In the genomic region with DNA sequence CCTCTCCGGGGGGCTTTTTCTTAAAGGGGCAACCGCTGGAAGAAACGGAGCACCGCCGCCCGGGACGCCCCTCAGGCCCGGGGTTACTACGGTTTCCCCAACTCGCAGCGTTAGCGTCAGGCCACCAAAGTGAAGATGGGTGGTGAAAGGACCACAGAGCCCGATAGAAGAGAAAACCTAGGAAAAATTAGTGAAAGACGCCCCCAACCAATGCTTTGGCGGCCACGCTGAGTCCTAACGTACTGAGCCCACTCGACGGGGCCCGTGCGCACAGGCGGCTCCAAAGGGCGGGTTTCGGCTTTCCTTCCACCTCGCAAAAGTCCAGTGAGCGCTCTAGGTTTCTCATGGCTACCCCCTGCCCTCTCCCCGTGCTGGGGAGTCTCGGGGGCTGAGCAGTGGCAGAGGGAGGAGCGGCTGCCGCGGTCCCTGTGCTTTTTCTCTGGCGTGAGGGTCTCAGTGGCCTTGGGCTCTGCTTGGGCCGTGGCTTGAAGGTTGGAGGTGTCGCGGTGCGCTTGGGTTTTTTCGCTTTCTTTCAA, we compare ENCODE assay signal across 8 cellular contexts. TPM values are rescaled to one million over a fixed set of nuclear protein-coding genes. Genes with fewer than 3 reads are reported as not detected.
DNase-seq lines count a peak whose midpoint lies in the region; ATAC-seq, FAIRE-seq and TF ChIP-seq lines count a peak whose summit lies in the region.

No MANE protein-coding gene starts in this region.

- no peaks in the 10 kb centered on the region for H3K36me3 ChIP-seq in MM.1S (replicated peaks; ENCODE audit: insufficient read depth, low read length)
- no peaks in the 10 kb centered on the region for H3K36me3 ChIP-seq in HepG2 (replicated peaks in 1 of 2; ENCODE audit: control insufficient read depth in 1 of 2, insufficient read depth in 2 of 2, low read length in 2 of 2)
- H3K36me3 ChIP-seq in suprapubic skin = no peaks in the 10 kb centered on the region

- H2AFZ ChIP-seq in MM.1S (ENCODE audit: low read length) = peak overlapping the region; percentile 76
- H2AFZ ChIP-seq in HepG2 (ENCODE audit: low read length) = no peak overlapping the region

- TF ChIP-seq EP300 in HepG2 (IDR thresholded peaks at IDR 0.05; ENCODE audit: low read depth in 2 of 2, low read length in 2 of 2) (no peak), HepG2 (CRISPR knock-in tag; IDR thresholded peaks at IDR 0.05; ENCODE audit: borderline replicate concordance) (no peak), suprapubic skin (IDR thresholded peaks at IDR 0.05) (no peak)

- H3K4me3 Mint-ChIP-seq in brain = peak overlapping the region; percentile 94 to 98 (median 95)

- no peaks in the 10 kb centered on the region for H3K4me1 ChIP-seq in MM.1S (ENCODE audit: low read length)
- peaks cover 49% of the 10 kb centered on the region for H3K4me1 ChIP-seq in HepG2 (ENCODE audit: insufficient read depth, low read length)
- H3K4me1 ChIP-seq in suprapubic skin = peaks cover 40% of the 10 kb centered on the region

- no peaks in the 10 kb centered on the region for H3K9me2 ChIP-seq in MM.1S (replicated peaks; ENCODE audit: insufficient read depth, low read length)

- FAIRE-seq in HepG2 (lab: Jason Lieb, UNC) = no peak

- H3K9ac ChIP-seq in MM.1S (ENCODE audit: low read length) (peak overlapping the region; percentile 99), HepG2 (ENCODE audit: insufficient read depth, low read depth, low read length) (peak overlapping the region; percentile 98)

- H3F3A ChIP-seq in MM.1S (ENCODE audit: insufficient read depth, low read length) = peaks cover 22% of the 10 kb centered on the region

- no peaks in the 10 kb centered on the region for H3K27me3 ChIP-seq in MM.1S (replicated peaks; ENCODE audit: insufficient read depth, low read length)
- no peaks in the 10 kb centered on the region; a peak in 1 of 5 replicates for H3K27me3 ChIP-seq in HepG2 (ENCODE audit: control insufficient read depth in 1 of 2, insufficient read depth in 2 of 2, low read length in 2 of 2)
- no peaks in the 10 kb centered on the region for H3K27me3 ChIP-seq in suprapubic skin

- TF ChIP-seq CTCF in GM12865 (IDR thresholded peaks at IDR 0.05; ENCODE audit: insufficient read depth, low read depth, low read length, missing control alignments) (no peak), MM.1S (IDR thresholded peaks at IDR 0.05; ENCODE audit: low read length) (no peak), brain (conservative IDR thresholded peaks at IDR 0.05) (no peak), HepG2 (CRISPR knock-in tag; IDR thresholded peaks at IDR 0.05) (no peak), suprapubic skin (IDR thresholded peaks at IDR 0.05) (no peak)

- H3K4me1 Mint-ChIP-seq in brain = peaks cover 45% of the 10 kb centered on the region

- intact Hi-C loops in HepG2 (cut with micrococcal nuclease; ENCODE audit: unreplicated experiment) = loop anchor here (1.0 kb wide), 1 partner anchor 12 kb away; the partner anchor contains the start of gene SPEN

- TF ChIP-seq RAD21 in HepG2 (CRISPR knock-in tag; IDR thresholded peaks at IDR 0.05) = no peak

- peaks cover 10% of the 10 kb centered on the region for H3K27me3 Mint-ChIP-seq in brain

- DNase-seq in GM12865 (ENCODE audit: low read depth) = no peak
- DNase-seq in MM.1S = no peak
- DNase-seq in HepG2 (ENCODE audit: low spot score) = peak; percentile 27
- peak in 1 of 2 donors; percentile 82 for DNase-seq in suprapubic skin (ENCODE audit: low spot score in 2 of 2)
- no peak for DNase-seq in 8988T
- no peak for DNase-seq in ureter (ENCODE audit: low spot score)

- H3K27ac Mint-ChIP-seq in brain = peak overlapping the region; percentile 99 to 100 (median 100)

- peaks cover 0 to 13% (median 8%) of the 10 kb centered on the region in 5 experiments for H3K9me3 Mint-ChIP-seq in brain

- H4K20me1 ChIP-seq in MM.1S (ENCODE audit: insufficient read depth, low read length) (no peaks in the 10 kb centered on the region), HepG2 (ENCODE audit: insufficient read depth, low read length) (no peaks in the 10 kb centered on the region)

- H3K79me2 ChIP-seq in MM.1S (ENCODE audit: low read length) = peaks cover 16% of the 10 kb centered on the region
- H3K79me2 ChIP-seq in HepG2 (ENCODE audit: insufficient read depth, low read length) = peaks cover 16% of the 10 kb centered on the region

- CTCF ChIA-PET in HepG2 (lab: Yijun Ruan, JAX; ENCODE audit: low intra/inter-chr PET ratio, low total read pairs) = no interaction called here

- H3K4me3 ChIP-seq in GM12865 (ENCODE audit: low read depth, low read length) (peak overlapping the region; percentile 80), MM.1S (ENCODE audit: low read length) (peak overlapping the region; percentile 87), HepG2 (replicated peaks in 1 of 3; ENCODE audit: insufficient read depth in 1 of 3, low read depth in 2 of 3, low read length in 3 of 3) (peak overlapping the region; percentile 77 to 83 (median 78); a peak in 5 of 6 replicates), suprapubic skin (peak overlapping the region; percentile 57)

- H3K4me2 ChIP-seq in MM.1S (ENCODE audit: low read depth, low read length) (peak overlapping the region; percentile 85), HepG2 (ENCODE audit: low read depth, low read length) (peak overlapping the region; percentile 93)

- H3K9me3 ChIP-seq in MM.1S (replicated peaks; ENCODE audit: insufficient read depth, low read length) = no peaks in the 10 kb centered on the region
- H3K9me3 ChIP-seq in HepG2 (ENCODE audit: low read length) = no peaks in the 10 kb centered on the region
- H3K9me3 ChIP-seq in suprapubic skin = no peaks in the 10 kb centered on the region

- H3K27ac ChIP-seq in MM.1S (ENCODE audit: low read length) (peak overlapping the region; percentile 100), HepG2 (ENCODE audit: extremely low read length, insufficient read depth, low read length) (peak overlapping the region; percentile 100), suprapubic skin (peak overlapping the region; percentile 93)

- H3K36me3 Mint-ChIP-seq in brain = peaks cover 27% of the 10 kb centered on the region

- peak in 1 of 2 experiments; percentile 13; a peak in 1 of 4 replicates for TF ChIP-seq POLR2A in HepG2 (IDR thresholded peaks at IDR 0.05; ENCODE audit: insufficient read depth in 1 of 2, low read depth in 2 of 2, low read length in 2 of 2)
- TF ChIP-seq POLR2A in suprapubic skin (IDR thresholded peaks at IDR 0.05) = no peak

- ATAC-seq in GM21737 (IDR thresholded peaks at IDR 0.05; ENCODE audit: unreplicated experiment) = peak; percentile 5
- peak; percentile 40 for ATAC-seq in HepG2

- BruUV-seq in HepG2 (replicated peaks; lab: Mats Ljungman, UMichigan) = TSS peak; percentile 83

- WGBS in HepG2 (ENCODE audit: low lambda C conversion rate) = 1% methylated on average over 21 of the region's 37 CpGs
- under 1% methylated on average over 37 of the region's 37 CpGs for WGBS in suprapubic skin

- in situ Hi-C loops in HepG2 (cut with HindIII; ENCODE audit: extremely low pct_ligation_motif_present, low pct_unique_long_range_greater_than_20kb) = no loop called here

- POLR2A ChIA-PET in HepG2 (lab: Yijun Ruan, JAX) = interaction anchor here (1.0 to 4.5 kb wide), 6 partner anchors 11 to 35 kb away, joined by 3 to 208 read pairs (median 16); partner anchors contain the start of gene SPEN

RNA-seq across cellular contexts. Expression of gene SPEN, which starts 12.2 kb away (rescaled TPM):
- polyA plus RNA-seq in brain (ENCODE audit: insufficient read depth, low read depth, low replicate concordance) (35.1 TPM), HepG2 (2011; rRNA removed) (4.8 and 5.0 TPM in 2 replicates)
- total RNA-seq in HepG2 (2016; rRNA removed; fragmentation: Illumina TruSeq; extraction: Trizol) (14.0 and 25.1 TPM in 2 replicates), suprapubic skin (10 to 100 TPM; 55.0 to 79.7 (median 63.8) TPM), ureter (85.2 TPM)
- total RNA-seq in HepG2 (2016; cell fraction: cytosol; rRNA removed; fragmentation: Illumina TruSeq; extraction: Trizol; ENCODE audit: low read depth) = 7.7 and 8.8 TPM in 2 replicates
- 10.1 and 21.7 TPM in 2 replicates for total RNA-seq in HepG2 (2016; cell fraction: insoluble cytoplasmic fraction; rRNA removed; fragmentation: Illumina TruSeq; extraction: Trizol)
- total RNA-seq in HepG2 (2016; cell fraction: membrane; rRNA removed; fragmentation: Illumina TruSeq; extraction: Trizol) = 9.3 and 12.9 TPM in 2 replicates
- total RNA-seq in HepG2 (2016; cell fraction: nucleus; rRNA removed; fragmentation: Illumina TruSeq; extraction: Trizol) = 49.3 and 56.0 TPM in 2 replicates
- 2.8 and 3.3 TPM in 2 replicates for polyA plus RNA-seq in HepG2 (2011; cell fraction: cytosol; rRNA removed)
- 18.8 and 20.8 TPM in 2 replicates for polyA plus RNA-seq in HepG2 (2011; cell fraction: nucleus; rRNA removed)
- 21.6 and 23.5 TPM in 2 replicates for polyA plus RNA-seq in HepG2 (2012)
- 0.96 and 1.2 TPM in 2 replicates for polyA plus RNA-seq in HepG2 (2016; cell fraction: cytosol; fragmentation: Illumina TruSeq; extraction: Trizol; ENCODE audit: low read depth)
- polyA plus RNA-seq in HepG2 (2016; cell fraction: insoluble cytoplasmic fraction; fragmentation: Illumina TruSeq; extraction: Trizol; ENCODE audit: low read depth) = 8.1 and 13.9 TPM in 2 replicates
- 2.4 and 4.4 TPM in 2 replicates for polyA plus RNA-seq in HepG2 (2016; cell fraction: membrane; fragmentation: Illumina TruSeq; extraction: Trizol; ENCODE audit: low read depth)
- 82.7 and 94.7 TPM in 2 replicates for polyA plus RNA-seq in HepG2 (2016; cell fraction: nucleus; fragmentation: Illumina TruSeq; extraction: Trizol; ENCODE audit: insufficient read depth, low read depth)
- 26.2 and 39.1 TPM in 2 replicates for polyA minus RNA-seq in HepG2 (2011; rRNA and poly(A)+ RNA removed; ENCODE audit: low replicate concordance)
- polyA minus RNA-seq in HepG2 (2011; cell fraction: cytosol; rRNA and poly(A)+ RNA removed) = 16.2 and 25.1 TPM in 2 replicates
- polyA minus RNA-seq in HepG2 (2011; cell fraction: nucleus; rRNA and poly(A)+ RNA removed) = 33.1 and 35.3 TPM in 2 replicates

RNA-seq across cellular contexts. Expression of gene UQCRHL, which starts 27.8 kb away (rescaled TPM):
- polyA plus RNA-seq in brain (ENCODE audit: insufficient read depth, low read depth, low replicate concordance) (5.8 TPM), HepG2 (2011; rRNA removed) (1.4 and 1.8 TPM in 2 replicates)
- total RNA-seq in HepG2 (2016; rRNA removed; fragmentation: Illumina TruSeq; extraction: Trizol) (2.3 and 4.0 TPM in 2 replicates), suprapubic skin (1 to 10 TPM in 2 of 4 donors, under 1 TPM in 2; 0.68 to 3.2 (median 1.3) TPM), ureter (0.96 TPM)
- total RNA-seq in HepG2 (2016; cell fraction: cytosol; rRNA removed; fragmentation: Illumina TruSeq; extraction: Trizol; ENCODE audit: low read depth) = 1.3 and 1.6 TPM in 2 replicates
- 2.3 and 4.1 TPM in 2 replicates for total RNA-seq in HepG2 (2016; cell fraction: insoluble cytoplasmic fraction; rRNA removed; fragmentation: Illumina TruSeq; extraction: Trizol)
- 3.6 and 3.8 TPM in 2 replicates for total RNA-seq in HepG2 (2016; cell fraction: membrane; rRNA removed; fragmentation: Illumina TruSeq; extraction: Trizol)
- 0.72 and 0.87 TPM in 2 replicates for total RNA-seq in HepG2 (2016; cell fraction: nucleus; rRNA removed; fragmentation: Illumina TruSeq; extraction: Trizol)
- 1.3 and 2.6 TPM in 2 replicates for polyA plus RNA-seq in HepG2 (2011; cell fraction: cytosol; rRNA removed)
- polyA plus RNA-seq in HepG2 (2011; cell fraction: nucleus; rRNA removed) = 0.59 and 1.3 TPM in 2 replicates
- 4.4 and 15.0 TPM in 2 replicates for polyA plus RNA-seq in HepG2 (2012)
- 3.5 and 3.9 TPM in 2 replicates for polyA plus RNA-seq in HepG2 (2016; cell fraction: cytosol; fragmentation: Illumina TruSeq; extraction: Trizol; ENCODE audit: low read depth)
- 6.0 and 6.8 TPM in 2 replicates for polyA plus RNA-seq in HepG2 (2016; cell fraction: insoluble cytoplasmic fraction; fragmentation: Illumina TruSeq; extraction: Trizol; ENCODE audit: low read depth)
- polyA plus RNA-seq in HepG2 (2016; cell fraction: membrane; fragmentation: Illumina TruSeq; extraction: Trizol; ENCODE audit: low read depth) = 4.5 and 5.2 TPM in 2 replicates
- 1.8 and 2.2 TPM in 2 replicates for polyA plus RNA-seq in HepG2 (2016; cell fraction: nucleus; fragmentation: Illumina TruSeq; extraction: Trizol; ENCODE audit: insufficient read depth, low read depth)
- polyA minus RNA-seq in HepG2 (2011; rRNA and poly(A)+ RNA removed; ENCODE audit: low replicate concordance) = 1.2 TPM in 1 of 2 replicates, not detected in the other
- polyA minus RNA-seq in HepG2 (2011; cell fraction: cytosol; rRNA and poly(A)+ RNA removed) = 2.5 and 2.8 TPM in 2 replicates
- polyA minus RNA-seq in HepG2 (2011; cell fraction: nucleus; rRNA and poly(A)+ RNA removed) = 0.64 and 0.87 TPM in 2 replicates
